7 cellular contexts compared by ENCODE assay signal in genomic region chr9:133782157-133783130, GRCh38.
DNase-seq lines count a peak whose midpoint lies in the region; ATAC-seq and TF ChIP-seq lines count a peak whose summit lies in the region.

No MANE protein-coding gene starts in this region.

- no peak overlapping the region for H3K27ac Mint-ChIP-seq in central memory CD8-positive, alpha-beta T cell (ENCODE audit: low read depth)

- no peak overlapping the region for H3K4me3 ChIP-seq in GM12864 (ENCODE audit: low read depth, low read length)

- no peak overlapping the region for H3K4me3 Mint-ChIP-seq in central memory CD8-positive, alpha-beta T cell

- TF ChIP-seq CTCF in GM12864 (IDR thresholded peaks at IDR 0.05; ENCODE audit: low read depth, low read length, missing control alignments) = peak; percentile 76

- peaks cover 5% of the 10 kb centered on the region for H3K36me3 Mint-ChIP-seq in central memory CD8-positive, alpha-beta T cell (ENCODE audit: insufficient read depth)

- no peak for ATAC-seq in central memory CD8-positive, alpha-beta T cell (replicated peaks; ENCODE audit: extremely low read depth, poor library complexity, severe bottlenecking)
- ATAC-seq in GM18867 (IDR thresholded peaks at IDR 0.05; ENCODE audit: unreplicated experiment) = no peak

- H3K27me3 Mint-ChIP-seq in central memory CD8-positive, alpha-beta T cell = no peaks in the 10 kb centered on the region

- no peaks in the 10 kb centered on the region for H3K9me3 Mint-ChIP-seq in central memory CD8-positive, alpha-beta T cell

- H3K4me1 Mint-ChIP-seq in central memory CD8-positive, alpha-beta T cell = no peaks in the 10 kb centered on the region

- DNase-seq in GM12864 (ENCODE audit: low read depth) = peak; percentile 37
- peak; percentile 48 for DNase-seq in NCI-H1105 treated with DMSO at 0.1 percent for 48 hours (lab: John Stamatoyannopoulos, UW)
- peak; percentile 23 for DNase-seq in activated CD4-positive, CD25-positive, alpha-beta regulatory T cell treated with anti-CD3 and anti-CD28 coated beads, Interleukin-2, amount 50 U/mL, for 16 hours (ENCODE audit: low read depth, low spot score)
- peak; percentile 32 to 34 for DNase-seq in central memory CD8-positive, alpha-beta T cell (ENCODE audit: low spot score in 2 of 2)
- peak; percentile 60 for DNase-seq in kidney tubule cell (ENCODE audit: low spot score)
- DNase-seq in stimulated activated CD4-positive, alpha-beta T cell treated with anti-CD3 and anti-CD28 coated beads, Interleukin-4, amount 100 ng/mL, for 48 hours (ENCODE audit: low read depth in 2 of 2) = peak; percentile 59 to 71
